Comparison of ENCODE assay signal across 2 cellular contexts in the genomic region with DNA sequence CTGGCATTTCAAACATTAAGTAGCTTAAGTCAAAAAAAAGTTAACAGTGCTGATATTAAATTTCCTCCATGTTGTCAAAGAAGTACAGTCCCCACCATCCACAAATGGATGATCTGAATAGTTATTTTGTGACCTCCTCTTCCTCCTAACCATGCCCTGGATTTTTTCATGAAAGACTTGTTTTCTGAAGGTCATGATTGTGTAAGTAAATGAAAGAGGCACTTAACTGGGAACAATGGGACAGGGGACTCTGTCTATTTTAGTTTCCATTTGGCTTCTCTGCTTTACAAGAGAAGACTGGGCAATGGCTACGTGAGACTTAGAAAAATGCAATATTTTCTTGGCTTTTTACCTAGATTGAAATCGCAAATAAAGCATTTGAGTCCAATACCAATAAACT.
TF ChIP-seq lines count a peak whose summit lies in the region.

No MANE protein-coding gene starts in this region.

TF ChIP-seq in HepG2, 621 proteins besides CTCF, POLR2A, EP300 and RAD21:
- TF ChIP-seq SOX13 (IDR thresholded peaks at IDR 0.05) = no peak
- peak in 1 of 2 experiments; percentile 65; a peak in 2 of 4 replicates for TF ChIP-seq SOX13 (CRISPR knock-in tag; conservative IDR thresholded peaks at IDR 0.05 in 1 of 2, IDR thresholded peaks at IDR 0.05 in 1 of 2)
- TF ChIP-seq SOX5 (CRISPR knock-in tag; IDR thresholded peaks at IDR 0.05; ENCODE audit: borderline replicate concordance) = peak; percentile 37; the same call in 1 of the 2 replicates
- 0 out of 2 replicates have a peak, but pooled peaks have one; percentile 10 for TF ChIP-seq SAP130 (CRISPR knock-in tag; IDR thresholded peaks at IDR 0.05; ENCODE audit: low read depth)
- no peak for TF ChIP-seq TP53 (CRISPR knock-in tag; conservative IDR thresholded peaks at IDR 0.05)
- peak; percentile 43; the same call in 1 of the 2 replicates for TF ChIP-seq HMG20A (CRISPR knock-in tag; IDR thresholded peaks at IDR 0.05; ENCODE audit: borderline replicate concordance)

TF ChIP-seq in WTC11, 78 proteins besides CTCF, POLR2A, EP300 and RAD21:
- TF ChIP-seq, protein P1, sequence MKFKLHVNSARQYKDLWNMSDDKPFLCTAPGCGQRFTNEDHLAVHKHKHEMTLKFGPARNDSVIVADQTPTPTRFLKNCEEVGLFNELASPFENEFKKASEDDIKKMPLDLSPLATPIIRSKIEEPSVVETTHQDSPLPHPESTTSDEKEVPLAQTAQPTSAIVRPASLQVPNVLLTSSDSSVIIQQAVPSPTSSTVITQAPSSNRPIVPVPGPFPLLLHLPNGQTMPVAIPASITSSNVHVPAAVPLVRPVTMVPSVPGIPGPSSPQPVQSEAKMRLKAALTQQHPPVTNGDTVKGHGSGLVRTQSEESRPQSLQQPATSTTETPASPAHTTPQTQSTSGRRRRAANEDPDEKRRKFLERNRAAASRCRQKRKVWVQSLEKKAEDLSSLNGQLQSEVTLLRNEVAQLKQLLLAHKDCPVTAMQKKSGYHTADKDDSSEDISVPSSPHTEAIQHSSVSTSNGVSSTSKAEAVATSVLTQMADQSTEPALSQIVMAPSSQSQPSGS (CRISPR knock-in tag; IDR thresholded peaks at IDR 0.05; ENCODE audit: borderline replicate concordance, low read depth) = no peak
- TF ChIP-seq, protein P2, sequence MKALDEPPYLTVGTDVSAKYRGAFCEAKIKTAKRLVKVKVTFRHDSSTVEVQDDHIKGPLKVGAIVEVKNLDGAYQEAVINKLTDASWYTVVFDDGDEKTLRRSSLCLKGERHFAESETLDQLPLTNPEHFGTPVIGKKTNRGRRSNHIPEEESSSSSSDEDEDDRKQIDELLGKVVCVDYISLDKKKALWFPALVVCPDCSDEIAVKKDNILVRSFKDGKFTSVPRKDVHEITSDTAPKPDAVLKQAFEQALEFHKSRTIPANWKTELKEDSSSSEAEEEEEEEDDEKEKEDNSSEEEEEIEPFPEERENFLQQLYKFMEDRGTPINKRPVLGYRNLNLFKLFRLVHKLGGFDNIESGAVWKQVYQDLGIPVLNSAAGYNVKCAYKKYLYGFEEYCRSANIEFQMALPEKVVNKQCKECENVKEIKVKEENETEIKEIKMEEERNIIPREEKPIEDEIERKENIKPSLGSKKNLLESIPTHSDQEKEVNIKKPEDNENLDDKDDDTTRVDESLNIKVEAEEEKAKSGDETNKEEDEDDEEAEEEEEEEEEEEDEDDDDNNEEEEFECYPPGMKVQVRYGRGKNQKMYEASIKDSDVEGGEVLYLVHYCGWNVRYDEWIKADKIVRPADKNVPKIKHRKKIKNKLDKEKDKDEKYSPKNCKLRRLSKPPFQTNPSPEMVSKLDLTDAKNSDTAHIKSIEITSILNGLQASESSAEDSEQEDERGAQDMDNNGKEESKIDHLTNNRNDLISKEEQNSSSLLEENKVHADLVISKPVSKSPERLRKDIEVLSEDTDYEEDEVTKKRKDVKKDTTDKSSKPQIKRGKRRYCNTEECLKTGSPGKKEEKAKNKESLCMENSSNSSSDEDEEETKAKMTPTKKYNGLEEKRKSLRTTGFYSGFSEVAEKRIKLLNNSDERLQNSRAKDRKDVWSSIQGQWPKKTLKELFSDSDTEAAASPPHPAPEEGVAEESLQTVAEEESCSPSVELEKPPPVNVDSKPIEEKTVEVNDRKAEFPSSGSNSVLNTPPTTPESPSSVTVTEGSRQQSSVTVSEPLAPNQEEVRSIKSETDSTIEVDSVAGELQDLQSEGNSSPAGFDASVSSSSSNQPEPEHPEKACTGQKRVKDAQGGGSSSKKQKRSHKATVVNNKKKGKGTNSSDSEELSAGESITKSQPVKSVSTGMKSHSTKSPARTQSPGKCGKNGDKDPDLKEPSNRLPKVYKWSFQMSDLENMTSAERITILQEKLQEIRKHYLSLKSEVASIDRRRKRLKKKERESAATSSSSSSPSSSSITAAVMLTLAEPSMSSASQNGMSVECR (CRISPR knock-in tag; IDR thresholded peaks at IDR 0.05; ENCODE audit: borderline replicate concordance) = no peak
